In genomic region chr15:70265986-70266385, GRCh38 we compare ENCODE assay signal across 12 cellular contexts.
DNase-seq lines count a peak whose midpoint lies in the region; ATAC-seq, FAIRE-seq and TF ChIP-seq lines count a peak whose summit lies in the region.
"Had no signal": no experiment of that assay in that cellular context is flagged by ENCODE, and none has a peak within 500 bp of the region (broad histone marks: within the 10 kb centered on the region; RNA-seq: fewer than 3 reads in every experiment).

No MANE protein-coding gene starts in this region.

- TF ChIP-seq POLR2A in stomach (IDR thresholded peaks at IDR 0.05) = no peak

- intact Hi-C loops in stomach (cut with DNase I; ENCODE audit: low total_unique reads) (no loop called here), sciatic nerve (cut with DNase I) (no loop called here)

- H3K27me3 ChIP-seq in BLaER1 (peaks cover 49% of the 10 kb centered on the region), astrocyte (ENCODE audit: insufficient read depth, low read length) (peaks cover 14% of the 10 kb centered on the region), neural progenitor cell (no peaks in the 10 kb centered on the region), stomach (no peaks in the 10 kb centered on the region)

- FAIRE-seq in astrocyte (lab: Jason Lieb, UNC) = no peak

- DNase-seq in astrocyte (ENCODE audit: low read depth) (no peak), neural progenitor cell (ENCODE audit: low spot score) (no peak), stomach (no peak), sciatic nerve (ENCODE audit: low spot score) (no peak), NCI-H1694 treated with DMSO at 0.1 percent for 48 hours (lab: John Stamatoyannopoulos, UW) (no peak)
- DNase-seq: NCI-H146, NCI-H526 treated with DMSO at 0.1 percent for 48 hours had no signal

- TF ChIP-seq CTCF in astrocyte (IDR thresholded peaks at IDR 0.05; ENCODE audit: insufficient read depth, low read depth, low read length) (no peak), neural progenitor cell (IDR thresholded peaks at IDR 0.05) (no peak), stomach (IDR thresholded peaks at IDR 0.05) (no peak)

- H3K36me3 ChIP-seq in BLaER1 = no peaks in the 10 kb centered on the region
- no peaks in the 10 kb centered on the region for H3K36me3 ChIP-seq in KOPT-K1 (ENCODE audit: insufficient read depth, low read length)
- no peaks in the 10 kb centered on the region for H3K36me3 ChIP-seq in astrocyte (ENCODE audit: insufficient read depth, low read length)
- H3K36me3 ChIP-seq in neural progenitor cell = no peaks in the 10 kb centered on the region
- no peaks in the 10 kb centered on the region for H3K36me3 ChIP-seq in stomach

- H3K4me1 ChIP-seq in BLaER1 = peaks cover 74% of the 10 kb centered on the region
- H3K4me1 ChIP-seq in astrocyte (ENCODE audit: insufficient read depth, low read length) = peaks cover 41% of the 10 kb centered on the region
- peaks cover 34% of the 10 kb centered on the region for H3K4me1 ChIP-seq in neural progenitor cell
- H3K4me1 ChIP-seq in stomach = peaks cover 38 to 79% (median 57%) of the 10 kb centered on the region in 4 donors

- no peak overlapping the region for H3K4me3 Mint-ChIP-seq in astrocyte (ENCODE audit: unreplicated experiment)
- no peak overlapping the region for H3K4me3 Mint-ChIP-seq in neural progenitor cell

- H2AFZ ChIP-seq in astrocyte (ENCODE audit: low read depth, low read length) = no peak overlapping the region
- no peak overlapping the region for H2AFZ ChIP-seq in neural progenitor cell (replicated peaks)

- H3K27ac ChIP-seq in BLaER1 (no peak overlapping the region), KOPT-K1 (ENCODE audit: low read depth, low read length, poor library complexity, severe bottlenecking) (peak overlapping the region; percentile 70), astrocyte (ENCODE audit: low read depth, low read length) (no peak overlapping the region), neural progenitor cell (no peak overlapping the region), stomach (peak overlapping the region in 2 of 5 donors; percentile 31 to 75)
- H3K27ac ChIP-seq: SK-N-MC had no signal

- WGBS in stomach, 5 donors = 72 to 93% (median 87%) methylated on average over 8 of the region's 8 CpGs

- TF ChIP-seq EP300 in stomach (IDR thresholded peaks at IDR 0.05) = no peak

- H3K9me3 ChIP-seq in BLaER1 (no peaks in the 10 kb centered on the region), KOPT-K1 (ENCODE audit: insufficient read depth, low read length, poor library complexity, severe bottlenecking) (no peaks in the 10 kb centered on the region), astrocyte (ENCODE audit: insufficient read depth, low read depth, low read length) (no peaks in the 10 kb centered on the region), neural progenitor cell (ENCODE audit: low read depth) (no peaks in the 10 kb centered on the region), stomach (no peaks in the 10 kb centered on the region)

- H3K4me1 Mint-ChIP-seq in astrocyte (ENCODE audit: low read depth, unreplicated experiment) (peaks cover 38% of the 10 kb centered on the region), neural progenitor cell (peaks cover 82% of the 10 kb centered on the region)

- H3K4me3 ChIP-seq in BLaER1 = no peak overlapping the region
- no peak overlapping the region for H3K4me3 ChIP-seq in astrocyte (ENCODE audit: insufficient read depth, low read depth, low read length)
- H3K4me3 ChIP-seq in neural progenitor cell = no peak overlapping the region
- H3K4me3 ChIP-seq in stomach = no peak overlapping the region
- H3K4me3 ChIP-seq: SK-N-MC had no signal

- H3K9ac ChIP-seq in BLaER1 = no peak overlapping the region
- H3K9ac ChIP-seq in astrocyte (ENCODE audit: low read length) = no peak overlapping the region
- no peak overlapping the region for H3K9ac ChIP-seq in neural progenitor cell

- H3K36me3 Mint-ChIP-seq in astrocyte (ENCODE audit: low read depth, unreplicated experiment) (peaks cover 5% of the 10 kb centered on the region), neural progenitor cell (no peaks in the 10 kb centered on the region)
- H3K36me3 Mint-ChIP-seq: CD8-positive, alpha-beta memory T cell had no signal

- peaks cover 57% of the 10 kb centered on the region for H4K20me1 ChIP-seq in BLaER1
- H4K20me1 ChIP-seq in astrocyte (ENCODE audit: insufficient read depth, low read length) = peaks cover 8% of the 10 kb centered on the region
- no peaks in the 10 kb centered on the region for H4K20me1 ChIP-seq in neural progenitor cell (ENCODE audit: low read depth)

- ATAC-seq in HG03439 (IDR thresholded peaks at IDR 0.05; ENCODE audit: unreplicated experiment) (no peak), sciatic nerve (no peak)

- H3K9me3 Mint-ChIP-seq in astrocyte (ENCODE audit: unreplicated experiment) (peaks cover 6% of the 10 kb centered on the region), neural progenitor cell (peaks cover 2% of the 10 kb centered on the region)
- H3K9me3 Mint-ChIP-seq: CD8-positive, alpha-beta memory T cell had no signal

- H3K27ac Mint-ChIP-seq in astrocyte (ENCODE audit: unreplicated experiment) (peak overlapping the region; percentile 75), neural progenitor cell (peak overlapping the region; percentile 87)

- peaks cover 10% of the 10 kb centered on the region for H3F3A ChIP-seq in neural progenitor cell (ENCODE audit: low read depth)

- H3K79me2 ChIP-seq in astrocyte (ENCODE audit: insufficient read depth, low read length) (no peaks in the 10 kb centered on the region), neural progenitor cell (ENCODE audit: low read depth) (no peaks in the 10 kb centered on the region)

- H3K4me2 ChIP-seq in BLaER1 = peak overlapping the region; percentile 86
- no peak overlapping the region for H3K4me2 ChIP-seq in astrocyte (ENCODE audit: low read length)
- H3K4me2 ChIP-seq in neural progenitor cell = no peak overlapping the region

- H3K27me3 Mint-ChIP-seq in astrocyte (ENCODE audit: low read depth, unreplicated experiment) (peaks cover 57% of the 10 kb centered on the region), neural progenitor cell (ENCODE audit: insufficient read depth, low read depth) (peaks cover 26% of the 10 kb centered on the region)
